15 cellular contexts compared by ENCODE assay signal in genomic region chr5:178123987-178124925, GRCh38. TPM values are rescaled to one million over a fixed set of nuclear protein-coding genes. Genes with fewer than 3 reads are reported as not detected.
DNase-seq lines count a peak whose midpoint lies in the region; ATAC-seq and TF ChIP-seq lines count a peak whose summit lies in the region.
"Had no signal": no experiment of that assay in that cellular context is flagged by ENCODE, and none has a peak within 500 bp of the region (broad histone marks: within the 10 kb centered on the region; RNA-seq: fewer than 3 reads in every experiment).

No MANE protein-coding gene starts in this region.

- H3K27me3 Mint-ChIP-seq in effector memory CD8-positive, alpha-beta T cell = no peaks in the 10 kb centered on the region
- no peaks in the 10 kb centered on the region for H3K27me3 Mint-ChIP-seq in T-helper 2 cell treated with Interferon-gamma antibody and Interleukin-4, amounts not matched to agents 5 μg/mL and 100 μg/mL, for 36 hours (ENCODE audit: low read depth)

- TF ChIP-seq EP300 in tibial nerve (IDR thresholded peaks at IDR 0.05) = no peak

- H3K27ac ChIP-seq in esophagus squamous epithelium (peak overlapping the region; percentile 72 to 91 (median 84)), parathyroid adenoma (peak overlapping the region; percentile 51), tibial nerve (no peak overlapping the region)
- H3K27ac ChIP-seq: ascending aorta, KMS-11, thoracic aorta had no signal

- no peak overlapping the region for H3K9ac ChIP-seq in parathyroid adenoma
- H3K9ac ChIP-seq: KMS-11 had no signal

- H3K36me3 ChIP-seq in esophagus squamous epithelium (peaks cover 0 to 37% (median 8%) of the 10 kb centered on the region in 3 donors), parathyroid adenoma (ENCODE audit: control insufficient read depth, insufficient read depth, low read length) (no peaks in the 10 kb centered on the region), tibial nerve (no peaks in the 10 kb centered on the region)
- H3K36me3 ChIP-seq: ascending aorta, BE2C, thoracic aorta had no signal

- no peaks in the 10 kb centered on the region for H3K27me3 ChIP-seq in esophagus squamous epithelium
- no peaks in the 10 kb centered on the region for H3K27me3 ChIP-seq in parathyroid adenoma (ENCODE audit: control insufficient read depth, insufficient read depth, low read length)
- H3K27me3 ChIP-seq in tibial nerve = peaks cover 0 to 30% of the 10 kb centered on the region in 2 donors
- H3K27me3 ChIP-seq: ascending aorta, BE2C had no signal

- H3K9me3 ChIP-seq in esophagus squamous epithelium = no peaks in the 10 kb centered on the region
- no peaks in the 10 kb centered on the region for H3K9me3 ChIP-seq in parathyroid adenoma (ENCODE audit: control insufficient read depth, low read length)
- no peaks in the 10 kb centered on the region for H3K9me3 ChIP-seq in tibial nerve
- H3K9me3 ChIP-seq: ascending aorta, BE2C, thoracic aorta had no signal

- H3K4me3 ChIP-seq in esophagus squamous epithelium (peak overlapping the region in 1 of 4 donors; percentile 7), parathyroid adenoma (ENCODE audit: low read depth, low read length) (no peak overlapping the region), tibial nerve (no peak overlapping the region)
- H3K4me3 ChIP-seq: ascending aorta, thoracic aorta had no signal

- H3K4me2 ChIP-seq in parathyroid adenoma (ENCODE audit: low read length) = no peak overlapping the region
- H3K4me2 ChIP-seq: KMS-11 had no signal

- peaks cover 26 to 90% (median 43%) of the 10 kb centered on the region in 3 donors for H3K4me1 ChIP-seq in esophagus squamous epithelium
- peaks cover 15% of the 10 kb centered on the region for H3K4me1 ChIP-seq in parathyroid adenoma
- peaks cover 0 to 19% (median 5%) of the 10 kb centered on the region in 4 donors for H3K4me1 ChIP-seq in tibial nerve
- H3K4me1 ChIP-seq: ascending aorta had no signal

- DNase-seq in COR-L47 (lab: John Stamatoyannopoulos, UW) (peak; percentile 18), HuH-7.5 (ENCODE audit: low spot score) (peak; percentile 71), esophagus squamous epithelium (lab: John Stamatoyannopoulos, UW) (no peak), tibial nerve (ENCODE audit: low spot score in 2 of 2) (no peak), AG20443 (ENCODE audit: low spot score) (no peak)
- DNase-seq in effector memory CD8-positive, alpha-beta T cell = no peak
- no peak for DNase-seq in T-helper 2 cell treated with Interferon-gamma antibody and Interleukin-4, amounts not matched to agents 5 μg/mL and 100 μg/mL, for 36 hours (ENCODE audit: low spot score)
- DNase-seq: BE2C; dermis blood vessel endothelial cell; NCI-H187; stimulated activated CD4-positive, alpha-beta T cell treated with anti-CD3 and anti-CD28 coated beads, Interleukin-15, amount 100 ng/mL, for 24 hours had no signal

- no peaks in the 10 kb centered on the region for H3K79me2 ChIP-seq in parathyroid adenoma

- peaks cover under 1 to 11% of the 10 kb centered on the region in 2 donors for H3K4me1 Mint-ChIP-seq in effector memory CD8-positive, alpha-beta T cell (ENCODE audit: low read depth in 2 of 2)
- peaks cover 6% of the 10 kb centered on the region for H3K4me1 Mint-ChIP-seq in T-helper 2 cell treated with Interferon-gamma antibody and Interleukin-4, amounts not matched to agents 5 μg/mL and 100 μg/mL, for 36 hours (ENCODE audit: low read depth)

- TF ChIP-seq CTCF in esophagus squamous epithelium (IDR thresholded peaks at IDR 0.05) (no peak), parathyroid adenoma (IDR thresholded peaks at IDR 0.05) (no peak), tibial nerve (IDR thresholded peaks at IDR 0.05) (no peak)

- intact Hi-C loops in esophagus squamous epithelium (cut with DNase I) = no loop called here

- no peaks in the 10 kb centered on the region for H3K9me3 Mint-ChIP-seq in effector memory CD8-positive, alpha-beta T cell
- H3K9me3 Mint-ChIP-seq in T-helper 2 cell treated with Interferon-gamma antibody and Interleukin-4, amounts not matched to agents 5 μg/mL and 100 μg/mL, for 36 hours = no peaks in the 10 kb centered on the region

- ATAC-seq in effector memory CD8-positive, alpha-beta T cell (replicated peaks) = no peak

- no peak overlapping the region for H3K4me3 Mint-ChIP-seq in effector memory CD8-positive, alpha-beta T cell
- H3K4me3 Mint-ChIP-seq in T-helper 2 cell treated with Interferon-gamma antibody and Interleukin-4, amounts not matched to agents 5 μg/mL and 100 μg/mL, for 36 hours = no peak overlapping the region

- H2AFZ ChIP-seq in parathyroid adenoma = peak overlapping the region; percentile 62

- peak overlapping the region in 1 of 2 donors; percentile 77 for H3K27ac Mint-ChIP-seq in effector memory CD8-positive, alpha-beta T cell
- H3K27ac Mint-ChIP-seq in T-helper 2 cell treated with Interferon-gamma antibody and Interleukin-4, amounts not matched to agents 5 μg/mL and 100 μg/mL, for 36 hours = no peak overlapping the region

- TF ChIP-seq POLR2A in esophagus squamous epithelium (IDR thresholded peaks at IDR 0.05) = no peak
- TF ChIP-seq POLR2A in tibial nerve (IDR thresholded peaks at IDR 0.05) = no peak

- H3K36me3 Mint-ChIP-seq in effector memory CD8-positive, alpha-beta T cell (ENCODE audit: insufficient read depth) = peaks cover 48% of the 10 kb centered on the region
- H3K36me3 Mint-ChIP-seq in T-helper 2 cell treated with Interferon-gamma antibody and Interleukin-4, amounts not matched to agents 5 μg/mL and 100 μg/mL, for 36 hours (ENCODE audit: low read depth) = no peaks in the 10 kb centered on the region

- WGBS in esophagus squamous epithelium, 2 donors = 24 to 44% methylated on average over 5 to 12 of the region's 17 CpGs
- WGBS in tibial nerve, 2 donors = 90 to 92% methylated on average over 7 to 13 of the region's 17 CpGs

RNA-seq across cellular contexts. Expression of gene RMND5B, which starts 6.6 kb away (rescaled TPM):
- 10 to 100 TPM; 43.9 to 88.1 (median 64.4) TPM for total RNA-seq in esophagus squamous epithelium
- 10 to 100 TPM; 43.1 to 58.8 (median 53.0) TPM for total RNA-seq in tibial nerve

RNA-seq across cellular contexts. Expression of gene N4BP3, which starts 10.9 kb away (rescaled TPM):
- total RNA-seq in esophagus squamous epithelium = 10 to 100 TPM; 14.0 to 32.6 (median 16.1) TPM
- total RNA-seq in tibial nerve = 1 to 10 TPM in 1 of 4 donors, under 1 TPM in 3; 0.84 to 1.3 (median 0.94) TPM

RNA-seq across cellular contexts. Expression of gene NHP2, which starts 29.4 kb away (rescaled TPM):
- total RNA-seq in esophagus squamous epithelium (100 to 1,000 TPM; 288 to 408 (median 358) TPM), tibial nerve (100 to 1,000 TPM; 139 to 290 (median 159) TPM)

Comparison
In these comparisons a context has a peak if more than half of its experiments do, and no peak if none do; other contexts are left out.
1. DNase-seq: peak in COR-L47 (single experiment) and HuH-7.5 (single experiment); none in esophagus squamous epithelium (single experiment), effector memory CD8-positive, alpha-beta T cell (0 of 3), tibial nerve (0 of 2), AG20443 (single experiment) and T-helper 2 cell treated with Interferon-gamma antibody and Interleukin-4, amounts not matched to agents 5 μg/mL and 100 μg/mL, for 36 hours (single experiment).
2. H3K27ac ChIP-seq: peak in esophagus squamous epithelium (4 of 4) and parathyroid adenoma (single experiment); none in tibial nerve (0 of 4).
3. RNA of gene N4BP3, which starts 10.9 kb away (total RNA-seq): 14.0 to 32.6 TPM in esophagus squamous epithelium; 0.84 to 1.3 TPM in tibial nerve; every median in the first group is over 4 times any median in the second.